In the genomic region with DNA sequence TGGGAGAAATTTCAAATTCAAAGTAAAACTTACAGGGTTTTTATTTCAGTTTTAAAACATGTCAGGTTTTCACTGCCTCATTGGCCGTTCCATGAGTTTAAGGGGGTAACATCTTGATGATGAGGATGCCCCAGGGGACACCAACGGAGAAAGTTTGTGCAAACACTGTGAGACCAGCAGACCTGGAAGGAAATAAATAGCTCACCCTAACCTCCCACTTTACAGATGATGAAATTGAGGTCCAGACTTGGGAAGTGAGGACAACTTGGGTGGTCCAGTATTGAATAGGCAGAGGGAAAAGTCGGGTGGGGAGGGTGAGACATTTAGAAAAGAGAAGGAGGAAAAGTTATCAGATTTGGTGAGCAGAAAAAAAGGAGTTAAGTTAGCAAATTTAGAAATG, we compare ENCODE assay signal across 25 cellular contexts.
"Had no signal": no experiment of that assay in that cellular context is flagged by ENCODE, and none has a peak within 500 bp of the region (broad histone marks: within the 10 kb centered on the region; RNA-seq: fewer than 3 reads in every experiment).

No MANE protein-coding gene starts in this region.

- H3K9ac ChIP-seq: SK-N-SH had no signal

- H3K4me1 Mint-ChIP-seq: activated CD4-positive, alpha-beta T cell treated with anti-CD3 and anti-CD28 coated beads for 36 hours; activated naive CD8-positive, alpha-beta T cell treated with anti-CD3 and anti-CD28 coated beads, Interleukin-2, amount 10 ng/mL, durations not matched to agents 7 days and 5 days had no signal

- H3K4me3 Mint-ChIP-seq: activated CD4-positive, alpha-beta T cell treated with anti-CD3 and anti-CD28 coated beads for 36 hours; activated CD8-positive, alpha-beta T cell treated with anti-CD3 and anti-CD28 coated beads for 36 hours; activated naive CD8-positive, alpha-beta T cell treated with anti-CD3 and anti-CD28 coated beads, Interleukin-2, amount 10 ng/mL, durations not matched to agents 7 days and 5 days had no signal

- H3K9me2 ChIP-seq: SK-N-SH had no signal

- H3K36me3 Mint-ChIP-seq: activated naive CD8-positive, alpha-beta T cell treated with anti-CD3 and anti-CD28 coated beads, Interleukin-2, amount 10 ng/mL, durations not matched to agents 7 days and 5 days; brain had no signal

- H3K4me3 ChIP-seq: K562 had no signal

- H3K27ac ChIP-seq: WERI-Rb-1 had no signal

- H3K27ac Mint-ChIP-seq: activated CD4-positive, alpha-beta T cell treated with anti-CD3 and anti-CD28 coated beads for 36 hours; activated CD8-positive, alpha-beta T cell treated with anti-CD3 and anti-CD28 coated beads for 36 hours; activated naive CD8-positive, alpha-beta T cell treated with anti-CD3 and anti-CD28 coated beads, Interleukin-2, amount 10 ng/mL, durations not matched to agents 7 days and 5 days had no signal

- DNase-seq: activated CD4-positive, alpha-beta T cell treated with anti-CD3 and anti-CD28 coated beads for 36 hours; activated CD4-positive, alpha-beta T cell treated with anti-CD3 and anti-CD28 coated beads, Interleukin-2, amount 50 U/mL, for 1 hour; activated CD8-positive, alpha-beta memory T cell treated with anti-CD3 and anti-CD28 coated beads, Interleukin-2, amount 50 U/mL, for 48 hours; activated CD8-positive, alpha-beta T cell treated with anti-CD3 and anti-CD28 coated beads for 36 hours; activated naive CD4-positive, alpha-beta T cell treated with anti-CD3 and anti-CD28 coated beads, Interleukin-2, amount 50 U/mL, for 16 hours; activated naive CD8-positive, alpha-beta T cell treated with anti-CD3 and anti-CD28 coated beads, Interleukin-2, amount 10 ng/mL, durations not matched to agents 7 days and 5 days; activated T-cell treated with anti-CD3 and anti-CD28 coated beads, Interleukin-2, amount 50 U/mL, for 1 hour; amygdala; Kasumi-1; NCI-H1105 treated with DMSO at 0.1 percent for 48 hours; NCI-H1436 treated with DMSO at 0.1 percent for 48 hours; NCI-H187; NCI-H2081; NCI-H510A treated with DMSO at 0.1 percent for 48 hours; NCI-H69; NK-92 treated with Interleukin-12 subunit alpha and Interleukin-12 subunit beta, amount 100 ng/mL, for 24 hours; OCI-M1; RPMI8226; SK-N-SH; T-helper 1 cell; WERI-Rb-1 had no signal

- H3K9me3 ChIP-seq: SK-N-SH had no signal

- H3K27me3 Mint-ChIP-seq: brain had no signal

- H3K36me3 ChIP-seq: WERI-Rb-1 had no signal

- ATAC-seq: activated CD4-positive, alpha-beta T cell treated with anti-CD3 and anti-CD28 coated beads for 36 hours; activated CD8-positive, alpha-beta T cell treated with anti-CD3 and anti-CD28 coated beads for 36 hours; K562; Panc1 had no signal

- FAIRE-seq: astrocyte, K562 had no signal

- H3K4me2 ChIP-seq: SK-N-SH had no signal
